16 cellular contexts compared by ENCODE assay signal in the genomic region with DNA sequence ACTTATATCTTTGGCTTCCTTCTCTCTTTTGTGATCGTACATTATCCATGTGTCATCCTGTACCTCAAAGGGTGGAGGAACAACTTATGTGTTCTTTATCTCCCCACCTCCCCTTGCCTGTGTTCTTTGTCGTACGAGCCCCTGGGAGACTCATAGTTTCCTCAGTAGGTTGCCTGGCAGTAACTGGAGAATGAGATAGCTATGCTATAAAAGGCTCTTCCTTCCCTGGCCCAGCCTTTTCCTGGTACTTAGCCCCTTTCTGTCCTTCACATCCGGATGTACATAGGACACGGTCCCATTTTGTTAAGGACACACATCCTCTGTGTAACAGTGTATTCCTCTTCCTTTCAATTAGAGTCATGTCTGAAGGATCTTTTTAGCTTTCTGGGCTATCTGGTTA. TPM values are rescaled to one million over a fixed set of nuclear protein-coding genes. Genes with fewer than 3 reads are reported as not detected.
A peak's percentile ranks its signal among the peaks of the same experiment; 100 is the strongest.
DNase-seq lines count a peak whose midpoint lies in the region; ATAC-seq, FAIRE-seq and TF ChIP-seq lines count a peak whose summit lies in the region.
"Had no signal": no experiment of that assay in that cellular context is flagged by ENCODE, and none has a peak within 500 bp of the region (broad histone marks: within the 10 kb centered on the region; RNA-seq: fewer than 3 reads in every experiment).

No MANE protein-coding gene starts in this region.

- H3K4me3 Mint-ChIP-seq in CD8-positive, alpha-beta memory T cell = peak overlapping the region in 5 of 7 donors; percentile 1 to 65 (median 23)
- H3K4me3 Mint-ChIP-seq in endothelial cell (ENCODE audit: unreplicated experiment) = peak overlapping the region; percentile 22
- H3K4me3 Mint-ChIP-seq in naive thymus-derived CD8-positive, alpha-beta T cell = peak overlapping the region in 7 of 10 donors; percentile 5 to 48 (median 29)

- H3K4me1 ChIP-seq in CD8-positive, alpha-beta memory T cell (ENCODE audit: insufficient read depth, low read length) = peaks cover 64% of the 10 kb centered on the region
- H3K4me1 ChIP-seq: Caco-2 had no signal

- no peaks in the 10 kb centered on the region for H3K36me3 ChIP-seq in CD8-positive, alpha-beta memory T cell (ENCODE audit: insufficient read depth, low read length)

- H3K9me3 ChIP-seq in CD8-positive, alpha-beta memory T cell (ENCODE audit: low read length) = no peaks in the 10 kb centered on the region
- H3K9me3 ChIP-seq: Caco-2 had no signal

- H3K36me3 Mint-ChIP-seq in CD8-positive, alpha-beta memory T cell = peaks cover 0 to 3% (median 0%) of the 10 kb centered on the region in 3 donors
- no peaks in the 10 kb centered on the region for H3K36me3 Mint-ChIP-seq in endothelial cell (ENCODE audit: low read depth, unreplicated experiment)
- no peaks in the 10 kb centered on the region for H3K36me3 Mint-ChIP-seq in naive thymus-derived CD8-positive, alpha-beta T cell

- H3K27me3 ChIP-seq in CD8-positive, alpha-beta memory T cell (ENCODE audit: insufficient read depth, low read length, poor library complexity, severe bottlenecking) = no peaks in the 10 kb centered on the region

- no peak overlapping the region for H3K27ac ChIP-seq in CD8-positive, alpha-beta memory T cell (ENCODE audit: low read depth, low read length)
- no peak overlapping the region for H3K27ac ChIP-seq in caudate nucleus (ENCODE audit: low read depth, low read length)

- TF ChIP-seq CTCF in endothelial cell (IDR thresholded peaks at IDR 0.05; ENCODE audit: unreplicated experiment) = no peak

- H3K27ac Mint-ChIP-seq in CD8-positive, alpha-beta memory T cell = peak overlapping the region in 2 of 8 donors; percentile 48 to 67
- H3K27ac Mint-ChIP-seq in endothelial cell (ENCODE audit: unreplicated experiment) = peak overlapping the region; percentile 94
- H3K27ac Mint-ChIP-seq in naive thymus-derived CD8-positive, alpha-beta T cell = peak overlapping the region in 8 of 10 donors; percentile 2 to 82 (median 58)

- no peak for TF ChIP-seq POLR2A in H54 (IDR thresholded peaks at IDR 0.05; ENCODE audit: low read depth, low read length)

- CTCF ChIA-PET in CD8-positive, alpha-beta memory T cell (lab: Charles Lee) = interaction anchor here (1.3 kb wide), 1 partner anchor 11 kb away, joined by 5 read pairs; no protein-coding TSS in a partner anchor

- H3K27me3 Mint-ChIP-seq in CD8-positive, alpha-beta memory T cell = no peaks in the 10 kb centered on the region
- H3K27me3 Mint-ChIP-seq in endothelial cell (ENCODE audit: unreplicated experiment) = no peaks in the 10 kb centered on the region
- H3K27me3 Mint-ChIP-seq in naive thymus-derived CD8-positive, alpha-beta T cell = no peaks in the 10 kb centered on the region

- H3K4me1 Mint-ChIP-seq in CD8-positive, alpha-beta memory T cell = peaks cover 70 to 93% (median 90%) of the 10 kb centered on the region in 3 donors
- H3K4me1 Mint-ChIP-seq in endothelial cell (ENCODE audit: unreplicated experiment) = peaks cover 21% of the 10 kb centered on the region
- peaks cover 31 to 88% (median 68%) of the 10 kb centered on the region in 4 donors for H3K4me1 Mint-ChIP-seq in naive thymus-derived CD8-positive, alpha-beta T cell

- no peak for DNase-seq in CD8-positive, alpha-beta memory T cell
- DNase-seq in H54 (ENCODE audit: insufficient read length, low spot score) (no peak), endothelial cell (ENCODE audit: low spot score) (no peak), nucleus accumbens (lab: John Stamatoyannopoulos, UW) (no peak), caudate nucleus (lab: John Stamatoyannopoulos, UW) (no peak), NCI-H1048 (lab: John Stamatoyannopoulos, UW) (no peak)
- no peak for DNase-seq in naive thymus-derived CD8-positive, alpha-beta T cell
- DNase-seq: aorta; Caco-2; effector memory CD4-positive, alpha-beta T cell; hippocampal formation; Kasumi-1; mesendoderm; NCI-H2171 treated with DMSO at 0.1 percent for 48 hours; retina had no signal

- ATAC-seq in naive thymus-derived CD8-positive, alpha-beta T cell = no peak
- ATAC-seq in GM18873 (IDR thresholded peaks at IDR 0.05; ENCODE audit: low FRiP score, unreplicated experiment) = no peak

- H3K9me3 Mint-ChIP-seq in CD8-positive, alpha-beta memory T cell = no peaks in the 10 kb centered on the region
- no peaks in the 10 kb centered on the region for H3K9me3 Mint-ChIP-seq in endothelial cell (ENCODE audit: unreplicated experiment)
- no peaks in the 10 kb centered on the region for H3K9me3 Mint-ChIP-seq in naive thymus-derived CD8-positive, alpha-beta T cell

- POLR2A ChIA-PET in CD8-positive, alpha-beta memory T cell (lab: Charles Lee) = interaction anchor here (0.6 kb wide), 1 partner anchor 75 kb away, joined by 7 read pairs; no protein-coding TSS in a partner anchor
- POLR2A ChIA-PET in naive thymus-derived CD8-positive, alpha-beta T cell (lab: Charles Lee) = interaction anchor here (0.5 to 2.5 kb wide), 4 partner anchors 8 to 13 kb away, joined by 3 to 5 read pairs (median 3); no protein-coding TSS in a partner anchor

- H3K4me3 ChIP-seq in CD8-positive, alpha-beta memory T cell (ENCODE audit: low read length) = no peak overlapping the region

- peak; percentile 50 for FAIRE-seq in H54 (lab: Jason Lieb, UNC)

RNA-seq across cellular contexts. Expression of gene PLCL2, which starts 32.1 kb away (rescaled TPM):
- 10 to 100 TPM; 22.2 to 22.8 TPM for total RNA-seq in CD8-positive, alpha-beta memory T cell
- 94.9 TPM for polyA plus RNA-seq in CD8-positive, alpha-beta memory T cell
- total RNA-seq in endothelial cell (ENCODE audit: unreplicated experiment) = 18.8 TPM
- total RNA-seq in naive thymus-derived CD8-positive, alpha-beta T cell = 10 to 100 TPM; 85.0 to 86.3 TPM
- 10 to 100 TPM; 57.7 to 84.4 (median 69.1) TPM for polyA plus RNA-seq in naive thymus-derived CD8-positive, alpha-beta T cell
